8 cellular contexts compared by ENCODE assay signal in genomic region chr13:111664060-111664459, GRCh38.
"Had no signal": no experiment of that assay in that cellular context is flagged by ENCODE, and none has a peak within 500 bp of the region (broad histone marks: within the 10 kb centered on the region; RNA-seq: fewer than 3 reads in every experiment).

No MANE protein-coding gene starts in this region.

- H3K4me3 ChIP-seq: breast epithelium, testis had no signal

- H3K9me3 ChIP-seq: breast epithelium, testis had no signal

- DNase-seq: activated T-cell treated with anti-CD3 and anti-CD28 coated beads, Interleukin-2, amount 50 U/mL, for 1 hour; foreskin keratinocyte; naive thymus-derived CD4-positive, alpha-beta T cell; stimulated activated CD4-positive, alpha-beta T cell treated with anti-CD3 and anti-CD28 coated beads, Interleukin-4, amount 100 ng/mL, for 24 hours; stimulated activated naive CD8-positive, alpha-beta T cell treated with anti-CD3 and anti-CD28 coated beads, Interleukin-15, amount 100 ng/mL, for 72 hours; testis had no signal

- ATAC-seq: foreskin keratinocyte; naive thymus-derived CD4-positive, alpha-beta T cell; SK-N-SH treated with all-trans-retinoic acid at 6 μM for 48 hours; stimulated activated naive CD8-positive, alpha-beta T cell treated with anti-CD3 and anti-CD28 coated beads, Interleukin-15, amount 100 ng/mL, for 72 hours had no signal

- H3K36me3 ChIP-seq: breast epithelium had no signal

- H3K4me1 ChIP-seq: breast epithelium, foreskin keratinocyte, testis had no signal

- H3K27me3 ChIP-seq: breast epithelium, foreskin keratinocyte, testis had no signal

- H3K27ac ChIP-seq: breast epithelium, foreskin keratinocyte, testis had no signal
